Comparison of ENCODE assay signal across 8 cellular contexts in the genomic region with DNA sequence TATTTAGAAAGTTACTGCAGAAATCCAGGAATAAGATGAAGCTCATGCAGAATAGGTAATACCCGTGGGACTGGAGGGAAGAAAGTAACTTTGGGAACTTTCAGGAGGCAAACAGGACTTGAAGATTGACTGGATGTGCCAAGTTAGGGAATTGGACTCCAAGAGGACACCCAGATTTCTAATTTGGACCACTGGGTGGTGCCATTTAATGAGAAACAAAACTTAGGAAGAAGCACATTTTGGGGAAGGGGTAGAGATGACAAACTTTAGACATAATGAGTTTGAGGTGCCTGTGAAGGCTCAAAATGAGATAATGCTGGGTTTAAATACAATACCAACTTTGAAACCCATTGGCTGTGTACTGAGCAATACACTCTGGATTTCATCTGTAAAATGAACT. TPM values are rescaled to one million over a fixed set of nuclear protein-coding genes. Genes with fewer than 3 reads are reported as not detected.
A peak's percentile ranks its signal among the peaks of the same experiment; 100 is the strongest.
DNase-seq lines count a peak whose midpoint lies in the region; ATAC-seq and TF ChIP-seq lines count a peak whose summit lies in the region.

No MANE protein-coding gene starts in this region.

- no peaks in the 10 kb centered on the region for H3K27me3 Mint-ChIP-seq in naive thymus-derived CD8-positive, alpha-beta T cell

- H3K4me1 ChIP-seq in SK-N-SH (ENCODE audit: control insufficient read depth in 1 of 2, insufficient read depth in 2 of 2, low read depth in 1 of 2, low read length in 1 of 2) (peaks cover 0 to 21% of the 10 kb centered on the region in 2 experiments; a peak in 2 of 4 replicates), KMS-11 (ENCODE audit: low read depth, poor library complexity, severe bottlenecking) (peaks cover 74% of the 10 kb centered on the region), adipocyte (ENCODE audit: control insufficient read depth, insufficient read depth, low read length) (peaks cover 35% of the 10 kb centered on the region)

- TF ChIP-seq CTCF in SK-N-SH (IDR thresholded peaks at IDR 0.05): peak; percentile 50
- TF ChIP-seq CTCF in KMS-11 (conservative IDR thresholded peaks at IDR 0.05; ENCODE audit: low read depth, low read length): peak; percentile 73

- H3K27me3 ChIP-seq in SK-N-SH (ENCODE audit: insufficient read depth): no peaks in the 10 kb centered on the region
- H3K27me3 ChIP-seq in KMS-11 (ENCODE audit: insufficient read depth, low read depth): no peaks in the 10 kb centered on the region
- no peaks in the 10 kb centered on the region for H3K27me3 ChIP-seq in adipocyte (replicated peaks; ENCODE audit: control insufficient read depth, insufficient read depth, low read length)

- peak; percentile 38; the same call in 1 of the 2 replicates for TF ChIP-seq RAD21 in SK-N-SH (IDR thresholded peaks at IDR 0.05; ENCODE audit: low read length)

- POLR2A ChIA-PET in SK-N-SH (lab: Yijun Ruan, JAX): no interaction called here
- POLR2A ChIA-PET in naive thymus-derived CD8-positive, alpha-beta T cell (lab: Charles Lee): interaction anchor here (0.7 to 8.7 kb wide), 11 partner anchors 9 to 45 kb away, joined by 3 to 154 read pairs (median 15); partner anchors contain the start of genes ADAMTS4, APOA2, NDUFS2 and PPOX

- CTCF ChIA-PET in SK-N-SH (lab: Yijun Ruan, JAX): interaction anchor here (0.7 to 5.6 kb wide), 4 partner anchors 12 to 193 kb away, joined by 3 to 32 read pairs (median 6); partner anchors contain the start of gene PPOX

- H3K36me3 ChIP-seq in SK-N-SH (replicated peaks in 1 of 2; ENCODE audit: control insufficient read depth in 1 of 2, insufficient read depth in 2 of 2, low read length in 1 of 2) (peaks cover 0 to 2% of the 10 kb centered on the region in 2 experiments), KMS-11 (ENCODE audit: insufficient read depth) (no peaks in the 10 kb centered on the region; the same call in 1 of the 2 replicates), adipocyte (ENCODE audit: control insufficient read depth, insufficient read depth, low read length, severe bottlenecking) (peaks cover 3% of the 10 kb centered on the region)

- H3K4me3 Mint-ChIP-seq in naive thymus-derived CD8-positive, alpha-beta T cell: peak overlapping the region in 9 of 10 donors; percentile 15 to 75 (median 42)

- H2AFZ ChIP-seq in SK-N-SH (ENCODE audit: low read depth) (no peak overlapping the region), KMS-11 (ENCODE audit: low read depth) (peak overlapping the region; percentile 1; the same call in 1 of the 2 replicates)

- H3K4me2 ChIP-seq in SK-N-SH: no peak overlapping the region
- H3K4me2 ChIP-seq in KMS-11: 0 out of 2 replicates have a peak overlapping the region, but pooled peaks have one; percentile 2

- no peaks in the 10 kb centered on the region for H3K9me2 ChIP-seq in SK-N-SH

- H3K9ac ChIP-seq in SK-N-SH (no peak overlapping the region), KMS-11 (no peak overlapping the region), adipocyte (ENCODE audit: low read length) (no peak overlapping the region)

- TF ChIP-seq EP300 in SK-N-SH (IDR thresholded peaks at IDR 0.05; ENCODE audit: borderline replicate concordance in 1 of 2, low read depth in 1 of 2, low read length in 1 of 2): no peak

- ATAC-seq in SK-N-SH treated with all-trans-retinoic acid at 6 μM for 48 hours (no peak), GM21447 (IDR thresholded peaks at IDR 0.05; ENCODE audit: unreplicated experiment) (no peak)
- ATAC-seq in naive thymus-derived CD8-positive, alpha-beta T cell: no peak

- H3K27ac Mint-ChIP-seq in naive thymus-derived CD8-positive, alpha-beta T cell: peak overlapping the region in 9 of 10 donors; percentile 61 to 100 (median 88)

- H3K4me3 ChIP-seq in SK-N-SH (ENCODE audit: low read depth in 2 of 2, low read length in 1 of 2) (no peak overlapping the region), KMS-11 (IDR thresholded peaks at IDR 0.05; ENCODE audit: insufficient read depth, low read depth, low read length) (no peak overlapping the region), adipocyte (ENCODE audit: low read length) (no peak overlapping the region)

- no peak for DNase-seq in SK-N-SH
- DNase-seq in adipocyte (ENCODE audit: low read depth): peak; percentile 34
- peak in 1 of 10 donors; percentile 57 for DNase-seq in naive thymus-derived CD8-positive, alpha-beta T cell
- no peak for DNase-seq in COR-L47 (lab: John Stamatoyannopoulos, UW)
- no peak for DNase-seq in NCI-H510A treated with DMSO at 0.1 percent for 48 hours (lab: John Stamatoyannopoulos, UW)

- H4K20me1 ChIP-seq in SK-N-SH (ENCODE audit: insufficient read depth): no peaks in the 10 kb centered on the region
- H4K20me1 ChIP-seq in KMS-11 (ENCODE audit: insufficient read depth): no peaks in the 10 kb centered on the region

- H3F3A ChIP-seq in SK-N-SH (replicated peaks; ENCODE audit: insufficient read depth): peaks cover 10% of the 10 kb centered on the region

- H3K9me3 Mint-ChIP-seq in naive thymus-derived CD8-positive, alpha-beta T cell: no peaks in the 10 kb centered on the region

- 23% methylated on average over 1 of the region's 1 CpG for WGBS in SK-N-SH (ENCODE audit: low lambda C conversion rate)

- H3K9me3 ChIP-seq in SK-N-SH (no peaks in the 10 kb centered on the region), adipocyte (ENCODE audit: control insufficient read depth, low read length) (no peaks in the 10 kb centered on the region)

- H3K79me2 ChIP-seq in SK-N-SH (ENCODE audit: insufficient read depth) (peaks cover 15% of the 10 kb centered on the region), KMS-11 (ENCODE audit: insufficient read depth, low read depth) (peaks cover 16% of the 10 kb centered on the region)

- peaks cover 42 to 91% (median 84%) of the 10 kb centered on the region in 4 donors for H3K4me1 Mint-ChIP-seq in naive thymus-derived CD8-positive, alpha-beta T cell

- H3K36me3 Mint-ChIP-seq in naive thymus-derived CD8-positive, alpha-beta T cell: peaks cover 0 to 9% (median 0%) of the 10 kb centered on the region in 3 donors

- H3K27ac ChIP-seq in SK-N-SH (ENCODE audit: low read depth in 2 of 2, low read length in 1 of 2) (no peak overlapping the region), KMS-11 (0 out of 2 replicates have a peak overlapping the region, but pooled peaks have one; percentile 1)

TF ChIP-seq in SK-N-SH, 30 proteins besides CTCF, POLR2A, EP300 and RAD21 (continues in another document):
- no peak for TF ChIP-seq CHD2 (IDR thresholded peaks at IDR 0.05; ENCODE audit: low read length, partially characterized antibody)
- TF ChIP-seq MEF2A (IDR thresholded peaks at IDR 0.05; ENCODE audit: borderline replicate concordance, low read depth): no peak

TF ChIP-seq in SK-N-SH treated with all-trans-retinoic acid at 6 μM for 48 hours, 23 proteins besides CTCF, POLR2A, EP300 and RAD21 (continues in another document):
- no peak for TF ChIP-seq ARNTL (CRISPR knock-in tag; IDR thresholded peaks at IDR 0.05; ENCODE audit: borderline replicate concordance, low read depth)
- TF ChIP-seq ZNF565 (CRISPR knock-in tag; conservative IDR thresholded peaks at IDR 0.05; ENCODE audit: low read depth): no peak
- no peak for TF ChIP-seq OSR1 (CRISPR knock-in tag; IDR thresholded peaks at IDR 0.05)
- TF ChIP-seq ZNF8 (CRISPR knock-in tag; IDR thresholded peaks at IDR 0.05): no peak
- TF ChIP-seq TCF4 (CRISPR knock-in tag; IDR thresholded peaks at IDR 0.05; ENCODE audit: borderline replicate concordance): no peak
- TF ChIP-seq ZC3H10 (CRISPR knock-in tag; IDR thresholded peaks at IDR 0.05): no peak
- TF ChIP-seq, protein P1, sequence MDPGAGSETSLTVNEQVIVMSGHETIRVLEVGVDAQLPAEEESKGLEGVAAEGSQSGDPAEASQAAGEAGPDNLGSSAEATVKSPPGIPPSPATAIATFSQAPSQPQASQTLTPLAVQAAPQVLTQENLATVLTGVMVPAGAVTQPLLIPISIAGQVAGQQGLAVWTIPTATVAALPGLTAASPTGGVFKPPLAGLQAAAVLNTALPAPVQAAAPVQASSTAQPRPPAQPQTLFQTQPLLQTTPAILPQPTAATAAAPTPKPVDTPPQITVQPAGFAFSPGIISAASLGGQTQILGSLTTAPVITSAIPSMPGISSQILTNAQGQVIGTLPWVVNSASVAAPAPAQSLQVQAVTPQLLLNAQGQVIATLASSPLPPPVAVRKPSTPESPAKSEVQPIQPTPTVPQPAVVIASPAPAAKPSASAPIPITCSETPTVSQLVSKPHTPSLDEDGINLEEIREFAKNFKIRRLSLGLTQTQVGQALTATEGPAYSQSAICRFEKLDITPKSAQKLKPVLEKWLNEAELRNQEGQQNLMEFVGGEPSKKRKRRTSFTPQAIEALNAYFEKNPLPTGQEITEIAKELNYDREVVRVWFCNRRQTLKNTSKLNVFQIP (CRISPR knock-in tag; IDR thresholded peaks at IDR 0.05; ENCODE audit: borderline replicate concordance, low read depth): no peak
- no peak for TF ChIP-seq CSDC2 (CRISPR knock-in tag; IDR thresholded peaks at IDR 0.05)
- TF ChIP-seq TOX (CRISPR knock-in tag; IDR thresholded peaks at IDR 0.05; ENCODE audit: borderline replicate concordance): no peak

RNA-seq across cellular contexts. Expression of gene B4GALT3, which starts 3.3 kb away (rescaled TPM):
- polyA plus RNA-seq in SK-N-SH (2012; rRNA removed): 50.5 and 56.5 TPM in 2 replicates
- polyA plus RNA-seq in SK-N-SH (2012; cell fraction: cytosol; rRNA removed): 36.4 and 47.7 TPM in 2 replicates
- 60.0 and 75.7 TPM in 2 replicates for polyA plus RNA-seq in SK-N-SH (2012; cell fraction: nucleus; rRNA removed)
- total RNA-seq in naive thymus-derived CD8-positive, alpha-beta T cell: 10 to 100 TPM; 81.0 to 97.4 TPM
- 10 to 100 TPM; 35.4 to 49.9 (median 37.6) TPM for polyA plus RNA-seq in naive thymus-derived CD8-positive, alpha-beta T cell

RNA-seq across cellular contexts. Expression of gene PPOX, which starts 14.4 kb away (rescaled TPM):
- 30.7 and 47.3 TPM in 2 replicates for polyA plus RNA-seq in SK-N-SH (2012; rRNA removed)
- polyA plus RNA-seq in SK-N-SH (2012; cell fraction: cytosol; rRNA removed): 9.4 and 15.8 TPM in 2 replicates
- polyA plus RNA-seq in SK-N-SH (2012; cell fraction: nucleus; rRNA removed): 216 and 224 TPM in 2 replicates
- 10 to 100 TPM; 76.2 to 82.1 TPM for total RNA-seq in naive thymus-derived CD8-positive, alpha-beta T cell
- polyA plus RNA-seq in naive thymus-derived CD8-positive, alpha-beta T cell: 10 to 100 TPM; 12.0 to 17.8 (median 15.7) TPM

RNA-seq across cellular contexts. Expression of gene ADAMTS4, which starts 18.2 kb away (rescaled TPM):
- 1.2 and 1.6 TPM in 2 replicates for polyA plus RNA-seq in SK-N-SH (2012; rRNA removed)
- polyA plus RNA-seq in SK-N-SH (2012; cell fraction: cytosol; rRNA removed): 0.59 and 1.0 TPM in 2 replicates
- 1.5 and 2.0 TPM in 2 replicates for polyA plus RNA-seq in SK-N-SH (2012; cell fraction: nucleus; rRNA removed)
- total RNA-seq in naive thymus-derived CD8-positive, alpha-beta T cell: 1 to 10 TPM; 4.8 to 7.0 TPM
- under 1 TPM; 0.07 to 0.34 (median 0.22) TPM for polyA plus RNA-seq in naive thymus-derived CD8-positive, alpha-beta T cell

RNA-seq across cellular contexts. Expression of gene USP21, which starts 21.3 kb away (rescaled TPM):
- 24.5 and 26.8 TPM in 2 replicates for polyA plus RNA-seq in SK-N-SH (2012; rRNA removed)
- 13.4 and 18.4 TPM in 2 replicates for polyA plus RNA-seq in SK-N-SH (2012; cell fraction: cytosol; rRNA removed)
- 94.1 and 110 TPM in 2 replicates for polyA plus RNA-seq in SK-N-SH (2012; cell fraction: nucleus; rRNA removed)
- total RNA-seq in naive thymus-derived CD8-positive, alpha-beta T cell: 10 to 100 TPM; 59.2 to 63.8 TPM
- 10 to 100 TPM; 13.8 to 31.4 (median 14.6) TPM for polyA plus RNA-seq in naive thymus-derived CD8-positive, alpha-beta T cell

RNA-seq across cellular contexts. Expression of gene NDUFS2, which starts 21.5 kb away (rescaled TPM):
- polyA plus RNA-seq in SK-N-SH (2012; rRNA removed): 203 and 210 TPM in 2 replicates
- polyA plus RNA-seq in SK-N-SH (2012; cell fraction: cytosol; rRNA removed): 190 and 238 TPM in 2 replicates
- 163 and 183 TPM in 2 replicates for polyA plus RNA-seq in SK-N-SH (2012; cell fraction: nucleus; rRNA removed)
- 100 to 1,000 TPM; 126 to 127 TPM for total RNA-seq in naive thymus-derived CD8-positive, alpha-beta T cell
- polyA plus RNA-seq in naive thymus-derived CD8-positive, alpha-beta T cell: 100 to 1,000 TPM in 1 of 3 donors, 10 to 100 TPM in 2; 78.6 to 106 (median 95.4) TPM
